ENCODE assay signal across 21 cellular contexts in genomic region chr15:98381446-98381845, GRCh38.
"Had no signal": no experiment of that assay in that cellular context is flagged by ENCODE, and none has a peak within 500 bp of the region (broad histone marks: within the 10 kb centered on the region; RNA-seq: fewer than 3 reads in every experiment).

No MANE protein-coding gene starts in this region.

- H3K27ac ChIP-seq: coronary artery, esophagus muscularis mucosa, gastrocnemius medialis, psoas muscle, spleen, testis, tibial nerve, upper lobe of right lung, vagina had no signal

- FAIRE-seq: keratinocyte had no signal

- H3K4me3 ChIP-seq: coronary artery, esophagus muscularis mucosa, gastrocnemius medialis, lung, psoas muscle, spleen, testis, tibial nerve, upper lobe of right lung, vagina had no signal

- H3K36me3 ChIP-seq: esophagus muscularis mucosa, gastrocnemius medialis, spleen, tibial nerve, upper lobe of right lung, vagina had no signal

- DNase-seq: effector CD8-positive, alpha-beta T cell; gastrocnemius medialis; immature natural killer cell; left colon; left ventricle myocardium superior; naive B cell; psoas muscle; spleen; stimulated activated CD4-positive, alpha-beta T cell treated with anti-CD3 and anti-CD28 coated beads, Interleukin-15, amount 100 ng/mL, for 24 hours; stimulated activated CD4-positive, alpha-beta T cell treated with anti-CD3 and anti-CD28 coated beads, Interleukin-1b, Interleukin-23, amount 100 ng/mL, for 48 hours; stimulated activated CD4-positive, alpha-beta T cell treated with anti-CD3 and anti-CD28 coated beads, Interleukin-4, amount 100 ng/mL, for 24 hours; testis; upper lobe of right lung had no signal

- H3K27me3 ChIP-seq: esophagus muscularis mucosa, spleen, testis, tibial nerve, vagina had no signal

- ATAC-seq: gastrocnemius medialis; left colon; left ventricle myocardium superior; psoas muscle; sciatic nerve; stimulated activated memory B cell treated with anti-CD40 and anti-IgM and Interleukin-4, amounts not matched to agents 10 μg/mL and 1 μg/mL and 100 μg/mL, for 72 hours; upper lobe of right lung had no signal

- H3K4me1 ChIP-seq: gastrocnemius medialis, psoas muscle, spleen, testis, upper lobe of right lung, vagina had no signal

- H3K9me3 ChIP-seq: gastrocnemius medialis, testis, vagina had no signal
